ENCODE assay signal across 16 cellular contexts in the genomic region with DNA sequence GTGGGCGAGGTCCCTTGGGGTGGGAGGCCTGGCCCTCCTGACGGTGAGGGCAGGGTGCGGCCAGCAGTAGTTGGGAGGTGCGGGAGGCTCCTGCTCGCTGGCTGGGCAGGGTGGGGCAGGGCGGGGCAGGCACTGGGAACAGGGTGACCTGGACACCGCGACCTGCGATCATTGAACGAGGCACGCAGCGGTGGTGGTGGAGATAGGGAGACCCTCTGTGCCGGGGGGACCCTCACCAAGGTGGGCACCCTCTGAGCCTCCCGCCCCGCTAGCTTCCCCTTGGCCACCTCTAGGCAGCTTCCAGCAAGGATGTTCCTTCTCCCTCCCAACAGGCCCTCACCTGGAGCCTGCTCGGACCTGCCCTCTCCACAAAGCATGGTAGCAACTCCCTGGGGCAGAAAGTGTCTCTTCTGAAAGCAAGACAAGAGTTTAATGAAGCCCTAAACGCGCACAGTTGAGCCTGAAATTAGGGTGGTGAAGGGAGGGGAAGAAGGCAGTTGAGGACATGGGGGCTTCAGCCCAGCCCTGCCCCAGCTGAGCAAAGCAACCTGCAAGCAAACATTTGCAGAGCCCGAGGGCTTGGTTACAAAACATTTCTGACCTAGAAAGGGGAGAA. TPM values are rescaled to one million over a fixed set of nuclear protein-coding genes. Genes with fewer than 3 reads are reported as not detected.
DNase-seq lines count a peak whose midpoint lies in the region; ATAC-seq and TF ChIP-seq lines count a peak whose summit lies in the region.
"Had no signal": no experiment of that assay in that cellular context is flagged by ENCODE, and none has a peak within 500 bp of the region (broad histone marks: within the 10 kb centered on the region; RNA-seq: fewer than 3 reads in every experiment).

No MANE protein-coding gene starts in this region.

- peak overlapping the region; percentile 32 for H3K4me2 ChIP-seq in PC-9

- no peak overlapping the region for H3K4me3 ChIP-seq in PC-9
- no peak overlapping the region for H3K4me3 ChIP-seq in neutrophil (ENCODE audit: low read depth in 1 of 2, low read length in 1 of 2)
- H3K4me3 ChIP-seq: heart right ventricle had no signal

- peaks cover 20% of the 10 kb centered on the region; the same call in 1 of the 2 replicates for H3F3A ChIP-seq in PC-9 (ENCODE audit: insufficient read depth, low read depth)

- DNase-seq in Calu3 (no peak), PC-9 (no peak), GM03348 (ENCODE audit: low spot score) (no peak), omental fat pad (ENCODE audit: low spot score) (no peak)
- no peak for DNase-seq in activated naive CD8-positive, alpha-beta T cell treated with anti-CD3 and anti-CD28 coated beads for 36 hours
- DNase-seq: activated CD4-positive, alpha-beta T cell treated with anti-CD3 and anti-CD28 coated beads, Interleukin-2, amount 50 U/mL, for 1 hour; activated naive CD4-positive, alpha-beta T cell treated with anti-CD3 and anti-CD28 coated beads, Interleukin-2, amount 10 ng/mL, durations not matched to agents 7 days and 5 days; GOT3; heart right ventricle; kidney; NCI-H748 treated with DMSO at 0.1 percent for 48 hours; stimulated activated CD4-positive, alpha-beta T cell treated with anti-CD3 and anti-CD28 coated beads, Interleukin-12 subunit alpha, Interleukin-12 subunit beta, amount 100 ng/mL, for 4 hours had no signal

- H3K9me3 Mint-ChIP-seq in Calu3 (ENCODE audit: low read depth, unreplicated experiment) = no peaks in the 10 kb centered on the region
- H3K9me3 Mint-ChIP-seq in activated naive CD8-positive, alpha-beta T cell treated with anti-CD3 and anti-CD28 coated beads for 36 hours = no peaks in the 10 kb centered on the region
- H3K9me3 Mint-ChIP-seq: activated naive CD4-positive, alpha-beta T cell treated with anti-CD3 and anti-CD28 coated beads, Interleukin-2, amount 10 ng/mL, durations not matched to agents 7 days and 5 days; dendritic cell treated with granulocyte-macrophage colony-stimulating factor and Interleukin-4, amounts not matched to agents 40 ng/mL and 50 ng/mL, for 4 days had no signal

- intact Hi-C loops in Calu3 (cut with micrococcal nuclease; ENCODE audit: unreplicated experiment) (no loop called here), PC-9 (cut with micrococcal nuclease; ENCODE audit: unreplicated experiment) (no loop called here)

- no peak overlapping the region for H3K4me3 Mint-ChIP-seq in Calu3 (ENCODE audit: low read depth, unreplicated experiment)
- H3K4me3 Mint-ChIP-seq in activated naive CD8-positive, alpha-beta T cell treated with anti-CD3 and anti-CD28 coated beads for 36 hours = no peak overlapping the region
- H3K4me3 Mint-ChIP-seq: activated naive CD4-positive, alpha-beta T cell treated with anti-CD3 and anti-CD28 coated beads, Interleukin-2, amount 10 ng/mL, durations not matched to agents 7 days and 5 days had no signal

- no TSS peak for BruUV-seq in Calu3 (replicated peaks; lab: Mats Ljungman, UMichigan)
- BruUV-seq in PC-9 (replicated peaks; lab: Mats Ljungman, UMichigan) = no TSS peak

- H3K36me3 ChIP-seq in PC-9 (ENCODE audit: low read depth) = no peaks in the 10 kb centered on the region
- H3K36me3 ChIP-seq in neutrophil = no peaks in the 10 kb centered on the region
- H3K36me3 ChIP-seq: heart right ventricle had no signal

- H3K27ac ChIP-seq in PC-9 (no peak overlapping the region), neutrophil (peak overlapping the region; percentile 78)

- peak; percentile 69 for ATAC-seq in esophagus mucosa
- no peak for ATAC-seq in HG02970 (IDR thresholded peaks at IDR 0.05; ENCODE audit: low FRiP score, unreplicated experiment)
- no peak for ATAC-seq in omental fat pad (ENCODE audit: low FRiP score)

- no peaks in the 10 kb centered on the region for H4K20me1 ChIP-seq in PC-9 (ENCODE audit: insufficient read depth)

- H3K27me3 ChIP-seq in PC-9 (ENCODE audit: insufficient read depth, low read depth) (no peaks in the 10 kb centered on the region), neutrophil (peaks cover 24% of the 10 kb centered on the region)
- H3K27me3 ChIP-seq: heart right ventricle had no signal

- no peaks in the 10 kb centered on the region for H3K27me3 Mint-ChIP-seq in Calu3 (ENCODE audit: unreplicated experiment)
- no peaks in the 10 kb centered on the region for H3K27me3 Mint-ChIP-seq in activated naive CD8-positive, alpha-beta T cell treated with anti-CD3 and anti-CD28 coated beads for 36 hours

- peak overlapping the region; percentile 21 for H3K27ac Mint-ChIP-seq in Calu3 (ENCODE audit: unreplicated experiment)
- H3K27ac Mint-ChIP-seq in activated naive CD8-positive, alpha-beta T cell treated with anti-CD3 and anti-CD28 coated beads for 36 hours = no peak overlapping the region

- H3K9me3 ChIP-seq in PC-9 (ENCODE audit: insufficient read depth, low read depth) (no peaks in the 10 kb centered on the region), neutrophil (no peaks in the 10 kb centered on the region)
- H3K9me3 ChIP-seq: heart right ventricle had no signal

- POLR2A ChIA-PET in PC-9 (lab: Charles Lee; ENCODE audit: unreplicated experiment) = no interaction called here

- TF ChIP-seq CTCF in Calu3 (IDR thresholded peaks at IDR 0.05; ENCODE audit: unreplicated experiment) (no peak), PC-9 (conservative IDR thresholded peaks at IDR 0.05) (no peak), neutrophil (IDR thresholded peaks at IDR 0.05) (no peak), omental fat pad (IDR thresholded peaks at IDR 0.05) (no peak)

- H3K9me2 ChIP-seq in PC-9 (ENCODE audit: insufficient read depth) = no peaks in the 10 kb centered on the region

- peaks cover 9% of the 10 kb centered on the region for H3K36me3 Mint-ChIP-seq in Calu3 (ENCODE audit: insufficient read depth, unreplicated experiment)
- H3K36me3 Mint-ChIP-seq in activated naive CD8-positive, alpha-beta T cell treated with anti-CD3 and anti-CD28 coated beads for 36 hours = no peaks in the 10 kb centered on the region
- H3K36me3 Mint-ChIP-seq: activated naive CD4-positive, alpha-beta T cell treated with anti-CD3 and anti-CD28 coated beads, Interleukin-2, amount 10 ng/mL, durations not matched to agents 7 days and 5 days had no signal

- peaks cover 57% of the 10 kb centered on the region for H3K4me1 Mint-ChIP-seq in Calu3 (ENCODE audit: low read depth, unreplicated experiment)
- H3K4me1 Mint-ChIP-seq in activated naive CD8-positive, alpha-beta T cell treated with anti-CD3 and anti-CD28 coated beads for 36 hours = peaks cover 11% of the 10 kb centered on the region

- CTCF ChIA-PET in Calu3 (lab: Charles Lee) (interaction anchor here (0.6 to 2.4 kb wide), 2 partner anchors 14 to 229 kb away, joined by 3 to 8 read pairs; no protein-coding TSS in a partner anchor), PC-9 (lab: Charles Lee) (no interaction called here)

- H3K79me2 ChIP-seq in PC-9 (ENCODE audit: low read depth) = no peaks in the 10 kb centered on the region

- no peak overlapping the region for H2AFZ ChIP-seq in PC-9

- H3K4me1 ChIP-seq in PC-9 (replicated peaks; ENCODE audit: insufficient read depth) = peaks cover 27% of the 10 kb centered on the region
- H3K4me1 ChIP-seq in neutrophil (ENCODE audit: control insufficient read depth in 1 of 2, insufficient read depth in 1 of 2, low read depth in 1 of 2, low read length in 1 of 2) = peaks cover 45 to 48% of the 10 kb centered on the region in 2 experiments

RNA-seq across cellular contexts. Expression of gene FOSL2, which starts 15.3 kb away (rescaled TPM):
- total RNA-seq in Calu3 (2022) = 53.7 and 57.3 TPM in 2 replicates
- 46.0 and 60.0 TPM in 2 replicates for total RNA-seq in PC-9 (2021)
- 166 TPM for total RNA-seq in esophagus mucosa
- 100 to 1,000 TPM; 115 to 350 (median 184) TPM for total RNA-seq in omental fat pad
- 10 to 100 TPM; 32.5 to 39.4 TPM for total RNA-seq in activated naive CD8-positive, alpha-beta T cell treated with anti-CD3 and anti-CD28 coated beads for 36 hours
